ENCODE assay signal across 38 cellular contexts in genomic region chr4:122121593-122121992, GRCh38.
"Had no signal": no experiment of that assay in that cellular context is flagged by ENCODE, and none has a peak within 500 bp of the region (broad histone marks: within the 10 kb centered on the region; RNA-seq: fewer than 3 reads in every experiment).

No MANE protein-coding gene starts in this region.

- H3K27me3 ChIP-seq: adrenal gland, ascending aorta, body of pancreas, brain microvascular endothelial cell, breast epithelium, cardiac muscle cell had no signal

- H3K4me1 ChIP-seq: adrenal gland, ascending aorta, body of pancreas, breast epithelium had no signal

- H3K27ac ChIP-seq: adrenal gland, ascending aorta, body of pancreas, brain microvascular endothelial cell, breast epithelium, cardiac muscle cell had no signal

- DNase-seq: activated effector memory CD4-positive, alpha-beta T cell treated with anti-CD3 and anti-CD28 coated beads, Interleukin-2, amount 50 U/mL, for 16 hours; activated effector memory CD4-positive, alpha-beta T cell treated with Interleukin-2 at 50 U/mL for 16 hours; activated gamma-delta T cell; activated gamma-delta T cell treated with Interleukin-2 at 50 U/mL for 16 hours; activated naive CD4-positive, alpha-beta T cell; activated naive CD4-positive, alpha-beta T cell treated with anti-CD3 and anti-CD28 coated beads for 36 hours; activated naive CD4-positive, alpha-beta T cell treated with anti-CD3 and anti-CD28 coated beads, Interleukin-2, amount 10 ng/mL, durations not matched to agents 7 days and 5 days; activated naive CD4-positive, alpha-beta T cell treated with anti-CD3 and anti-CD28 coated beads, Interleukin-2, amount 50 U/mL, for 16 hours; activated naive CD4-positive, alpha-beta T cell treated with Interleukin-2 at 50 U/mL for 16 hours; activated naive CD8-positive, alpha-beta T cell treated with anti-CD3 and anti-CD28 coated beads for 36 hours; activated naive CD8-positive, alpha-beta T cell treated with anti-CD3 and anti-CD28 coated beads, Interleukin-2, amount 10 ng/mL, durations not matched to agents 7 days and 5 days; activated naive CD8-positive, alpha-beta T cell treated with anti-CD3 and anti-CD28 coated beads, Interleukin-2, amount 50 U/mL, for 24 hours; activated T-cell treated with anti-CD3 and anti-CD28 coated beads for 4 hours; activated T-cell treated with anti-CD3 and anti-CD28 coated beads, Interleukin-2, amount 50 U/mL, for 1 hour; activated T-cell treated with anti-CD3 and anti-CD28 coated beads, Interleukin-2, amount 50 U/mL, for 24 hours; activated T-cell treated with anti-CD3 and anti-CD28 coated beads, Interleukin-2, amount 50 U/mL, for 4 hours; adrenal gland; amygdala; anterior cingulate cortex; aorta; body of pancreas; brain microvascular endothelial cell; caudate nucleus; central memory CD4-positive, alpha-beta T cell; cerebellar nuclear complex had no signal

- FAIRE-seq: astrocyte, bronchial epithelial cell had no signal

- H3K4me1 Mint-ChIP-seq: brain had no signal

- H3K36me3 ChIP-seq: adrenal gland, ascending aorta, brain microvascular endothelial cell, breast epithelium, cardiac muscle cell had no signal

- H3K9me3 ChIP-seq: adrenal gland, ascending aorta, body of pancreas, breast epithelium had no signal

- H3K27me3 Mint-ChIP-seq: activated naive CD4-positive, alpha-beta T cell treated with anti-CD3 and anti-CD28 coated beads, Interleukin-2, amount 50 U/mL, for 24 hours; activated naive CD8-positive, alpha-beta T cell; activated naive CD8-positive, alpha-beta T cell treated with anti-CD3 and anti-CD28 coated beads for 36 hours; activated naive CD8-positive, alpha-beta T cell treated with anti-CD3 and anti-CD28 coated beads, Interleukin-2, amount 10 ng/mL, durations not matched to agents 7 days and 5 days; activated naive CD8-positive, alpha-beta T cell treated with anti-CD3 and anti-CD28 coated beads, Interleukin-2, amount 50 U/mL, for 24 hours; activated T-cell treated with anti-CD3 and anti-CD28 coated beads, Interleukin-2, amount 50 U/mL, for 24 hours; activated T-helper 17 cell treated with anti-CD3 and anti-CD28 coated beads, Interleukin-2, amount 50 U/mL, for 72 hours; brain; central memory CD8-positive, alpha-beta T cell had no signal

- H3K4me3 Mint-ChIP-seq: activated naive CD4-positive, alpha-beta T cell treated with anti-CD3 and anti-CD28 coated beads for 36 hours; activated naive CD4-positive, alpha-beta T cell treated with anti-CD3 and anti-CD28 coated beads, Interleukin-2, amount 10 ng/mL, durations not matched to agents 7 days and 5 days; activated naive CD4-positive, alpha-beta T cell treated with anti-CD3 and anti-CD28 coated beads, Interleukin-2, amount 50 U/mL, for 24 hours; activated naive CD8-positive, alpha-beta T cell; activated naive CD8-positive, alpha-beta T cell treated with anti-CD3 and anti-CD28 coated beads for 36 hours; activated naive CD8-positive, alpha-beta T cell treated with anti-CD3 and anti-CD28 coated beads, Interleukin-2, amount 10 ng/mL, durations not matched to agents 7 days and 5 days; activated naive CD8-positive, alpha-beta T cell treated with anti-CD3 and anti-CD28 coated beads, Interleukin-2, amount 50 U/mL, for 24 hours; activated T-cell treated with anti-CD3 and anti-CD28 coated beads, Interleukin-2, amount 50 U/mL, for 24 hours; activated T-cell treated with anti-CD3 and anti-CD28 coated beads, Interleukin-2, amount 50 U/mL, for 4 hours; activated T-helper 1 cell treated with anti-CD3 and anti-CD28 coated beads, Interleukin-12 subunit alpha, Interleukin-12 subunit beta, Interleukin-2, Interleukin-4 antibody, amounts not matched to agents 30 ng/mL and 10 ng/mL and 1 ng/mL, durations not matched to agents 14 hours and 24 hours and 36 hours; activated T-helper 17 cell treated with anti-CD3 and anti-CD28 coated beads, Interleukin-2, amount 50 U/mL, for 72 hours; brain; central memory CD8-positive, alpha-beta T cell had no signal

- H3K27ac Mint-ChIP-seq: activated naive CD4-positive, alpha-beta T cell treated with anti-CD3 and anti-CD28 coated beads for 36 hours; activated naive CD4-positive, alpha-beta T cell treated with anti-CD3 and anti-CD28 coated beads, Interleukin-2, amount 10 ng/mL, durations not matched to agents 7 days and 5 days; activated naive CD4-positive, alpha-beta T cell treated with anti-CD3 and anti-CD28 coated beads, Interleukin-2, amount 50 U/mL, for 72 hours; activated naive CD8-positive, alpha-beta T cell; activated naive CD8-positive, alpha-beta T cell treated with anti-CD3 and anti-CD28 coated beads for 36 hours; activated naive CD8-positive, alpha-beta T cell treated with anti-CD3 and anti-CD28 coated beads, Interleukin-2, amount 10 ng/mL, durations not matched to agents 7 days and 5 days; activated naive CD8-positive, alpha-beta T cell treated with anti-CD3 and anti-CD28 coated beads, Interleukin-2, amount 50 U/mL, for 24 hours; activated T-cell treated with anti-CD3 and anti-CD28 coated beads, Interleukin-2, amount 50 U/mL, for 24 hours; activated T-helper 1 cell treated with anti-CD3 and anti-CD28 coated beads, Interleukin-12 subunit alpha, Interleukin-12 subunit beta, Interleukin-2, Interleukin-4 antibody, amounts not matched to agents 30 ng/mL and 10 ng/mL and 1 ng/mL, durations not matched to agents 14 hours and 24 hours and 36 hours; activated T-helper 17 cell treated with anti-CD3 and anti-CD28 coated beads, Interleukin-2, amount 50 U/mL, for 72 hours; activated T-helper 2 cell treated with anti-CD3 and anti-CD28 coated beads, Interferon-gamma antibody, Interleukin-2, Interleukin-4, amounts not matched to agents 10 μg/mL and 5 μg/mL and 100 μg/mL, durations not matched to agents 14 hours and 24 hours and 36 hours; brain had no signal

- H3K36me3 Mint-ChIP-seq: brain had no signal

- H3K4me3 ChIP-seq: adrenal gland, ascending aorta, body of pancreas, breast epithelium, cardiac muscle cell had no signal

- ATAC-seq: activated naive CD4-positive, alpha-beta T cell treated with anti-CD3 and anti-CD28 coated beads, Interleukin-2, amount 50 U/mL, for 72 hours; activated naive CD8-positive, alpha-beta T cell treated with anti-CD3 and anti-CD28 coated beads, Interleukin-2, amount 50 U/mL, for 24 hours; activated T-cell treated with anti-CD3 and anti-CD28 coated beads, Interleukin-2, amount 50 U/mL, for 4 hours; activated T-helper 17 cell treated with anti-CD3 and anti-CD28 coated beads, Interleukin-2, amount 50 U/mL, for 72 hours; body of pancreas had no signal
